ENCODE assay signal across 19 cellular contexts in genomic region chr12:50841654-50842531, GRCh38. TPM values are rescaled to one million over a fixed set of nuclear protein-coding genes. Genes with fewer than 3 reads are reported as not detected.
"Had no signal": no experiment of that assay in that cellular context is flagged by ENCODE, and none has a peak within 500 bp of the region (broad histone marks: within the 10 kb centered on the region; RNA-seq: fewer than 3 reads in every experiment).

No MANE protein-coding gene starts in this region.

- DNase-seq: activated CD4-positive, alpha-beta T cell treated with anti-CD3 and anti-CD28 coated beads for 1 hour; activated CD8-positive, alpha-beta memory T cell treated with anti-CD3 and anti-CD28 coated beads, Interleukin-2, amount 50 U/mL, for 48 hours; activated CD8-positive, alpha-beta T cell treated with anti-CD3 and anti-CD28 coated beads, Interleukin-2, amount 10 ng/mL, durations not matched to agents 7 days and 5 days; amniotic stem cell; brain microvascular endothelial cell; mesenchymal stem cell; SHP77 treated with DMSO at 0.1 percent for 48 hours; stimulated activated CD4-positive, alpha-beta T cell treated with anti-CD3 and anti-CD28 coated beads, Interleukin-15, amount 100 ng/mL, for 24 hours; T-helper 17 cell had no signal

- H3K4me1 ChIP-seq: thyroid gland had no signal

- ATAC-seq: activated CD8-positive, alpha-beta T cell treated with anti-CD3 and anti-CD28 coated beads, Interleukin-2, amount 10 ng/mL, durations not matched to agents 7 days and 5 days; T-helper 17 cell had no signal

- H3K4me3 Mint-ChIP-seq: activated CD8-positive, alpha-beta T cell treated with anti-CD3 and anti-CD28 coated beads, Interleukin-2, amount 10 ng/mL, durations not matched to agents 7 days and 5 days; activated naive CD4-positive, alpha-beta T cell treated with anti-CD3 and anti-CD28 coated beads, Interleukin-2, amount 50 U/mL, for 24 hours; nephron; T-helper 17 cell had no signal

- H3K9me3 ChIP-seq: ovary, thyroid gland had no signal

- H3K27ac ChIP-seq: brain microvascular endothelial cell, esophagus muscularis mucosa, ovary had no signal

- H3K4me1 Mint-ChIP-seq: activated naive CD4-positive, alpha-beta T cell treated with anti-CD3 and anti-CD28 coated beads, Interleukin-2, amount 50 U/mL, for 24 hours; nephron; T-helper 17 cell had no signal

- H3K36me3 ChIP-seq: brain microvascular endothelial cell, esophagus muscularis mucosa, ovary, thyroid gland had no signal

- H3K27ac Mint-ChIP-seq: activated CD8-positive, alpha-beta T cell treated with anti-CD3 and anti-CD28 coated beads, Interleukin-2, amount 10 ng/mL, durations not matched to agents 7 days and 5 days; activated naive CD4-positive, alpha-beta T cell treated with anti-CD3 and anti-CD28 coated beads, Interleukin-2, amount 50 U/mL, for 24 hours; activated T-helper 2 cell treated with anti-CD3 and anti-CD28 coated beads, Interferon-gamma antibody, Interleukin-2, Interleukin-4, amounts not matched to agents 10 μg/mL and 5 μg/mL and 100 μg/mL, durations not matched to agents 14 hours and 24 hours and 36 hours; nephron; T-helper 17 cell had no signal

- H3K4me3 ChIP-seq: ovary had no signal

- H3K9me3 Mint-ChIP-seq: activated naive CD4-positive, alpha-beta T cell treated with anti-CD3 and anti-CD28 coated beads, Interleukin-2, amount 50 U/mL, for 24 hours had no signal

- H3K36me3 Mint-ChIP-seq: activated naive CD4-positive, alpha-beta T cell treated with anti-CD3 and anti-CD28 coated beads, Interleukin-2, amount 50 U/mL, for 24 hours had no signal

- H3K27me3 ChIP-seq: brain microvascular endothelial cell, ovary, thyroid gland had no signal

RNA-seq across cellular contexts. Expression of gene TMPRSS12, which starts 0.8 kb away (rescaled TPM):
- total RNA-seq: activated CD8-positive, alpha-beta T cell treated with anti-CD3 and anti-CD28 coated beads, Interleukin-2, amount 10 ng/mL, durations not matched to agents 7 days and 5 days; activated T-helper 2 cell treated with anti-CD3 and anti-CD28 coated beads, Interferon-gamma antibody, Interleukin-2, Interleukin-4, amounts not matched to agents 10 μg/mL and 5 μg/mL and 100 μg/mL, durations not matched to agents 14 hours and 24 hours and 36 hours; cerebellum; dermis microvascular lymphatic vessel endothelial cell; esophagus muscularis mucosa; fibroblast of villous mesenchyme; left cardiac atrium; ovary; T-helper 17 cell had no signal
- polyA plus RNA-seq: ovary had no signal
